In genomic region chr9:128222026-128222425, GRCh38 we compare ENCODE assay signal across 23 cellular contexts. TPM values are rescaled to one million over a fixed set of nuclear protein-coding genes. Genes with fewer than 3 reads are reported as not detected.
DNase-seq lines count a peak whose midpoint lies in the region; ATAC-seq and TF ChIP-seq lines count a peak whose summit lies in the region.
"Had no signal": no experiment of that assay in that cellular context is flagged by ENCODE, and none has a peak within 500 bp of the region (broad histone marks: within the 10 kb centered on the region; RNA-seq: fewer than 3 reads in every experiment).

No MANE protein-coding gene starts in this region.

- H3K79me2 ChIP-seq in SK-N-SH (ENCODE audit: insufficient read depth) = no peaks in the 10 kb centered on the region
- no peaks in the 10 kb centered on the region for H3K79me2 ChIP-seq in neural progenitor cell (ENCODE audit: low read depth)

- H3K36me3 Mint-ChIP-seq in glutamatergic neuron (ENCODE audit: unreplicated experiment) (peaks cover 5% of the 10 kb centered on the region), neural progenitor cell (peaks cover 23% of the 10 kb centered on the region), osteocyte (ENCODE audit: unreplicated experiment) (peaks cover 13% of the 10 kb centered on the region)
- H3K36me3 Mint-ChIP-seq: CD14-positive monocyte; CD8-positive, alpha-beta memory T cell had no signal

- H3K4me2 ChIP-seq in SK-N-SH (no peak overlapping the region), neural progenitor cell (no peak overlapping the region)
- H3K4me2 ChIP-seq: BLaER1 treated with 17β-estradiol and CSF1 and Interleukin-3, amounts not matched to agents 10 nM and 100 nM had no signal

- DNase-seq in SK-N-SH = peak; percentile 14
- DNase-seq in glutamatergic neuron = no peak
- DNase-seq in neural progenitor cell (ENCODE audit: low spot score) = no peak
- DNase-seq in upper lobe of right lung = peak; percentile 55
- no peak for DNase-seq in osteocyte (ENCODE audit: extremely low spot score, unreplicated experiment)
- DNase-seq: AML-193; BE2C; Calu3; CD4-positive, alpha-beta T cell; CD8-positive, alpha-beta memory T cell; COR-L47; DMS53; DMS79 treated with DMSO at 0.1 percent for 48 hours; GF-D8; GOT3; HFFc6 had no signal

- no peaks in the 10 kb centered on the region for H3K9me2 ChIP-seq in SK-N-SH

- peaks cover 8% of the 10 kb centered on the region for H3K27me3 Mint-ChIP-seq in glutamatergic neuron (ENCODE audit: unreplicated experiment)
- no peaks in the 10 kb centered on the region for H3K27me3 Mint-ChIP-seq in neural progenitor cell (ENCODE audit: insufficient read depth, low read depth)
- H3K27me3 Mint-ChIP-seq in osteocyte (ENCODE audit: unreplicated experiment) = no peaks in the 10 kb centered on the region
- H3K27me3 Mint-ChIP-seq: CD4-positive, alpha-beta T cell had no signal

- no peak overlapping the region for H3K4me3 ChIP-seq in SK-N-SH (ENCODE audit: low read depth in 2 of 2, low read length in 1 of 2)
- H3K4me3 ChIP-seq in neural progenitor cell = no peak overlapping the region
- H3K4me3 ChIP-seq in upper lobe of right lung = no peak overlapping the region
- H3K4me3 ChIP-seq: BLaER1 treated with 17β-estradiol and CSF1 and Interleukin-3, amounts not matched to agents 10 nM and 100 nM; HAP-1 had no signal

- no peaks in the 10 kb centered on the region for H3K4me1 ChIP-seq in SK-N-SH (ENCODE audit: control insufficient read depth in 1 of 2, insufficient read depth in 2 of 2, low read depth in 1 of 2, low read length in 1 of 2)
- H3K4me1 ChIP-seq in neural progenitor cell = no peaks in the 10 kb centered on the region
- H3K4me1 ChIP-seq in upper lobe of right lung = peaks cover 13% of the 10 kb centered on the region
- H3K4me1 ChIP-seq: HAP-1 had no signal

- H4K20me1 ChIP-seq in SK-N-SH (ENCODE audit: insufficient read depth) = no peaks in the 10 kb centered on the region
- H4K20me1 ChIP-seq in neural progenitor cell (ENCODE audit: low read depth) = peaks cover 23% of the 10 kb centered on the region

- H3K4me1 Mint-ChIP-seq in glutamatergic neuron (ENCODE audit: low read depth, unreplicated experiment) (peaks cover 6% of the 10 kb centered on the region), neural progenitor cell (peaks cover 19% of the 10 kb centered on the region), osteocyte (ENCODE audit: unreplicated experiment) (peaks cover 1% of the 10 kb centered on the region)

- H3K27me3 ChIP-seq in SK-N-SH (ENCODE audit: insufficient read depth) (no peaks in the 10 kb centered on the region), neural progenitor cell (no peaks in the 10 kb centered on the region), upper lobe of right lung (no peaks in the 10 kb centered on the region)
- H3K27me3 ChIP-seq: BE2C; BLaER1 treated with 17β-estradiol and CSF1 and Interleukin-3, amounts not matched to agents 10 nM and 100 nM had no signal

- H3K9me3 Mint-ChIP-seq in glutamatergic neuron (ENCODE audit: unreplicated experiment) (peaks cover 5% of the 10 kb centered on the region), neural progenitor cell (no peaks in the 10 kb centered on the region), osteocyte (ENCODE audit: unreplicated experiment) (no peaks in the 10 kb centered on the region)
- H3K9me3 Mint-ChIP-seq: CD4-positive, alpha-beta T cell; CD8-positive, alpha-beta memory T cell; HFFc6 had no signal

- H3K9ac ChIP-seq in SK-N-SH (no peak overlapping the region), neural progenitor cell (no peak overlapping the region)
- H3K9ac ChIP-seq: BLaER1 treated with 17β-estradiol and CSF1 and Interleukin-3, amounts not matched to agents 10 nM and 100 nM had no signal

- no peak for TF ChIP-seq POLR2A in GM18505 (IDR thresholded peaks at IDR 0.05; ENCODE audit: borderline replicate concordance, extremely low read depth, insufficient read depth, insufficient read length)

- CTCF ChIA-PET in SK-N-SH (lab: Yijun Ruan, JAX) = interaction anchor here (0.7 to 1.2 kb wide), 3 partner anchors 14 to 33 kb away, joined by 3 to 4 read pairs (median 3); partner anchors contain the start of gene DNM1

- H3K4me3 Mint-ChIP-seq in glutamatergic neuron (ENCODE audit: unreplicated experiment) = no peak overlapping the region
- peak overlapping the region; percentile 62 for H3K4me3 Mint-ChIP-seq in neural progenitor cell
- H3K4me3 Mint-ChIP-seq in osteocyte (ENCODE audit: unreplicated experiment) = no peak overlapping the region
- H3K4me3 Mint-ChIP-seq: CD14-positive monocyte; CD4-positive, alpha-beta T cell; CD8-positive, alpha-beta memory T cell; HFFc6 had no signal

- 97% methylated on average over 9 of the region's 10 CpGs for WGBS in SK-N-SH (ENCODE audit: low lambda C conversion rate)

- ATAC-seq in SK-N-SH treated with all-trans-retinoic acid at 6 μM for 48 hours (no peak), upper lobe of right lung (no peak), GM21360 (IDR thresholded peaks at IDR 0.05; ENCODE audit: unreplicated experiment) (no peak), GM18505 (IDR thresholded peaks at IDR 0.05; ENCODE audit: unreplicated experiment) (no peak)

- H3K27ac Mint-ChIP-seq in glutamatergic neuron (ENCODE audit: unreplicated experiment) (peak overlapping the region; percentile 43), neural progenitor cell (peak overlapping the region; percentile 78), osteocyte (ENCODE audit: unreplicated experiment) (no peak overlapping the region)
- H3K27ac Mint-ChIP-seq: CD14-positive monocyte; CD4-positive, alpha-beta T cell; CD8-positive, alpha-beta memory T cell; HFFc6 had no signal

- intact Hi-C loops in upper lobe of right lung (cut with DNase I) = no loop called here

- H3K27ac ChIP-seq in SK-N-SH (ENCODE audit: low read depth in 2 of 2, low read length in 1 of 2) (no peak overlapping the region), neural progenitor cell (no peak overlapping the region), upper lobe of right lung (no peak overlapping the region)
- H3K27ac ChIP-seq: 22Rv1; BLaER1 treated with 17β-estradiol and CSF1 and Interleukin-3, amounts not matched to agents 10 nM and 100 nM had no signal

- no peaks in the 10 kb centered on the region for H3K9me3 ChIP-seq in SK-N-SH
- H3K9me3 ChIP-seq in neural progenitor cell (ENCODE audit: low read depth) = no peaks in the 10 kb centered on the region
- no peaks in the 10 kb centered on the region for H3K9me3 ChIP-seq in upper lobe of right lung
- H3K9me3 ChIP-seq: BE2C; BLaER1 treated with 17β-estradiol and CSF1 and Interleukin-3, amounts not matched to agents 10 nM and 100 nM; HAP-1 had no signal

- POLR2A ChIA-PET in SK-N-SH (lab: Yijun Ruan, JAX) = no interaction called here

- no peak for TF ChIP-seq RAD21 in SK-N-SH (IDR thresholded peaks at IDR 0.05; ENCODE audit: low read length)

- TF ChIP-seq CTCF in SK-N-SH (IDR thresholded peaks at IDR 0.05) (no peak), glutamatergic neuron (IDR thresholded peaks at IDR 0.05; ENCODE audit: partially characterized antibody, unreplicated experiment) (no peak), neural progenitor cell (IDR thresholded peaks at IDR 0.05) (no peak), upper lobe of right lung (IDR thresholded peaks at IDR 0.05) (no peak), osteocyte (IDR thresholded peaks at IDR 0.05) (no peak)

- H2AFZ ChIP-seq in SK-N-SH (ENCODE audit: low read depth) (no peak overlapping the region), neural progenitor cell (replicated peaks) (no peak overlapping the region)

- no peak for TF ChIP-seq EP300 in SK-N-SH (IDR thresholded peaks at IDR 0.05; ENCODE audit: borderline replicate concordance in 1 of 2, low read depth in 1 of 2, low read length in 1 of 2)

- no peaks in the 10 kb centered on the region for H3F3A ChIP-seq in SK-N-SH (replicated peaks; ENCODE audit: insufficient read depth)
- peaks cover 14% of the 10 kb centered on the region for H3F3A ChIP-seq in neural progenitor cell (ENCODE audit: low read depth)

- H3K36me3 ChIP-seq in SK-N-SH (replicated peaks in 1 of 2; ENCODE audit: control insufficient read depth in 1 of 2, insufficient read depth in 2 of 2, low read length in 1 of 2) (peaks cover 12 to 13% of the 10 kb centered on the region in 2 experiments), neural progenitor cell (no peaks in the 10 kb centered on the region), upper lobe of right lung (no peaks in the 10 kb centered on the region)

TF ChIP-seq in SK-N-SH treated with all-trans-retinoic acid at 6 μM for 48 hours, 23 proteins besides CTCF, POLR2A, EP300 and RAD21 (continues in another document):
- TF ChIP-seq TCF4 (CRISPR knock-in tag; IDR thresholded peaks at IDR 0.05; ENCODE audit: borderline replicate concordance) (no peak), ZFP30 (CRISPR knock-in tag; IDR thresholded peaks at IDR 0.05) (no peak), SNAI2 (CRISPR knock-in tag; IDR thresholded peaks at IDR 0.05) (no peak)

RNA-seq across cellular contexts. Expression of gene DNM1, which starts 18.8 kb away (rescaled TPM):
- polyA plus RNA-seq in SK-N-SH (2012; rRNA removed) = 31.0 and 35.7 TPM in 2 replicates
- polyA plus RNA-seq in SK-N-SH (2012; cell fraction: cytosol; rRNA removed) = 10.3 and 15.7 TPM in 2 replicates
- 167 and 203 TPM in 2 replicates for polyA plus RNA-seq in SK-N-SH (2012; cell fraction: nucleus; rRNA removed)
- total RNA-seq in glutamatergic neuron (ENCODE audit: unreplicated experiment) (276 TPM), neural progenitor cell (ENCODE audit: low replicate concordance) (30.1 and 52.7 TPM in 2 replicates), upper lobe of right lung (5.2 TPM), osteocyte (40.2 and 45.4 TPM in 2 replicates)

RNA-seq across cellular contexts. Expression of gene CIZ1, which starts 30.7 kb away (rescaled TPM):
- polyA plus RNA-seq in SK-N-SH (2012; rRNA removed) = 36.6 and 37.0 TPM in 2 replicates
- 21.4 and 22.4 TPM in 2 replicates for polyA plus RNA-seq in SK-N-SH (2012; cell fraction: cytosol; rRNA removed)
- polyA plus RNA-seq in SK-N-SH (2012; cell fraction: nucleus; rRNA removed) = 98.3 and 112 TPM in 2 replicates
- total RNA-seq in glutamatergic neuron (ENCODE audit: unreplicated experiment) (174 TPM), neural progenitor cell (ENCODE audit: low replicate concordance) (33.4 and 48.8 TPM in 2 replicates), upper lobe of right lung (107 TPM), osteocyte (147 and 170 TPM in 2 replicates)

RNA-seq across cellular contexts. Expression of gene GOLGA2, which starts 53.8 kb away (rescaled TPM):
- 103 and 120 TPM in 2 replicates for polyA plus RNA-seq in SK-N-SH (2012; rRNA removed)
- 84.7 and 98.3 TPM in 2 replicates for polyA plus RNA-seq in SK-N-SH (2012; cell fraction: cytosol; rRNA removed)
- polyA plus RNA-seq in SK-N-SH (2012; cell fraction: nucleus; rRNA removed) = 156 and 170 TPM in 2 replicates
- total RNA-seq in glutamatergic neuron (ENCODE audit: unreplicated experiment) = 78.3 TPM
- total RNA-seq in neural progenitor cell (ENCODE audit: low replicate concordance) = 25.2 and 37.5 TPM in 2 replicates
- 88.7 TPM for total RNA-seq in upper lobe of right lung
- total RNA-seq in osteocyte = 176 and 184 TPM in 2 replicates

RNA-seq across cellular contexts. Expression of gene SWI5, which starts 54.0 kb away (rescaled TPM):
- 84.1 and 89.7 TPM in 2 replicates for polyA plus RNA-seq in SK-N-SH (2012; rRNA removed)
- polyA plus RNA-seq in SK-N-SH (2012; cell fraction: cytosol; rRNA removed) = 63.4 and 76.6 TPM in 2 replicates
- polyA plus RNA-seq in SK-N-SH (2012; cell fraction: nucleus; rRNA removed) = 27.7 and 32.2 TPM in 2 replicates
- total RNA-seq in glutamatergic neuron (ENCODE audit: unreplicated experiment) (13.7 TPM), neural progenitor cell (ENCODE audit: low replicate concordance) (15.0 and 21.5 TPM in 2 replicates), upper lobe of right lung (18.9 TPM), osteocyte (24.7 and 26.4 TPM in 2 replicates)

Comparison
In these comparisons a context has a peak if more than half of its experiments do, and no peak if none do; other contexts are left out.
1. DNase-seq: peak in SK-N-SH (single experiment) and upper lobe of right lung (single experiment); none in glutamatergic neuron (single experiment), neural progenitor cell (single experiment) and osteocyte (single experiment).